17 cellular contexts compared by ENCODE assay signal in genomic region chr19:1085053-1085658, GRCh38. TPM values are rescaled to one million over a fixed set of nuclear protein-coding genes. Genes with fewer than 3 reads are reported as not detected.
DNase-seq lines count a peak whose midpoint lies in the region; ATAC-seq and TF ChIP-seq lines count a peak whose summit lies in the region.
"Had no signal": no experiment of that assay in that cellular context is flagged by ENCODE, and none has a peak within 500 bp of the region (broad histone marks: within the 10 kb centered on the region; RNA-seq: fewer than 3 reads in every experiment).

No MANE protein-coding gene starts in this region.

- DNase-seq in activated CD4-positive, alpha-beta T cell treated with anti-CD3 and anti-CD28 coated beads for 36 hours: no peak
- DNase-seq in activated CD4-positive, alpha-beta T cell treated with anti-CD3 and anti-CD28 coated beads for 48 hours: no peak
- DNase-seq in GM23338 (ENCODE audit: low spot score) (no peak), lower lobe of right lung (no peak)
- DNase-seq in activated T-helper 2 cell treated with anti-CD3 and anti-CD28 coated beads, Interferon-gamma antibody, Interleukin-2, Interleukin-4, amounts not matched to agents 10 μg/mL and 5 μg/mL and 100 μg/mL, durations not matched to agents 14 hours and 24 hours and 36 hours (ENCODE audit: low spot score): no peak
- no peak for DNase-seq in natural killer cell treated with Interleukin-12 subunit alpha and Interleukin-12 subunit beta and Interleukin-15 and Interleukin-18, amount 100 ng/mL, for 72 hours (ENCODE audit: low spot score)
- DNase-seq: ACHN; activated gamma-delta T cell treated with Interleukin-2 at 50 U/mL for 16 hours; COR-L47; effector CD4-positive, alpha-beta T cell; hypothalamus; NCI-H187; NCI-H510A had no signal

- H3K27me3 ChIP-seq in GM23338 (ENCODE audit: insufficient read depth): no peaks in the 10 kb centered on the region
- H3K27me3 ChIP-seq in lower lobe of right lung (ENCODE audit: low read depth): no peaks in the 10 kb centered on the region

- H3K79me2 ChIP-seq in GM23338 (replicated peaks; ENCODE audit: insufficient read depth): no peaks in the 10 kb centered on the region

- H4K20me1 ChIP-seq in GM23338 (replicated peaks; ENCODE audit: insufficient read depth): peaks cover 3% of the 10 kb centered on the region; the same call in 1 of the 2 replicates

- peaks cover 53% of the 10 kb centered on the region for H3K36me3 Mint-ChIP-seq in activated CD4-positive, alpha-beta T cell treated with anti-CD3 and anti-CD28 coated beads for 36 hours (ENCODE audit: low read depth)
- peaks cover 51% of the 10 kb centered on the region for H3K36me3 Mint-ChIP-seq in GM23338 (ENCODE audit: low read depth)
- peaks cover 66% of the 10 kb centered on the region for H3K36me3 Mint-ChIP-seq in activated T-helper 2 cell treated with anti-CD3 and anti-CD28 coated beads, Interferon-gamma antibody, Interleukin-2, Interleukin-4, amounts not matched to agents 10 μg/mL and 5 μg/mL and 100 μg/mL, durations not matched to agents 14 hours and 24 hours and 36 hours (ENCODE audit: low read depth)
- H3K36me3 Mint-ChIP-seq in natural killer cell treated with Interleukin-12 subunit alpha and Interleukin-12 subunit beta and Interleukin-15 and Interleukin-18, amount 100 ng/mL, for 72 hours: no peaks in the 10 kb centered on the region

- H3K36me3 ChIP-seq in GM23338 (ENCODE audit: insufficient read depth) (no peaks in the 10 kb centered on the region; the same call in 1 of the 2 replicates), lower lobe of right lung (peaks cover 89% of the 10 kb centered on the region)

- no peak overlapping the region for H3K4me2 ChIP-seq in GM23338

- no peak for TF ChIP-seq CTCF in GM23338 (conservative IDR thresholded peaks at IDR 0.05; ENCODE audit: low read depth in 2 of 2)
- no peak for TF ChIP-seq CTCF in lower lobe of right lung (IDR thresholded peaks at IDR 0.05)

- no peaks in the 10 kb centered on the region; the same call in 1 of the 2 replicates for H3K4me1 ChIP-seq in GM23338 (ENCODE audit: insufficient read depth)
- peaks cover 37% of the 10 kb centered on the region for H3K4me1 ChIP-seq in lower lobe of right lung

- POLR2A ChIA-PET in activated CD4-positive, alpha-beta T cell treated with anti-CD3 and anti-CD28 coated beads for 36 hours (lab: Charles Lee): interaction anchor here (0.6 to 1.1 kb wide), 3 partner anchors 10 to 46 kb away, joined by 3 to 7 read pairs (median 4); no protein-coding TSS in a partner anchor

- H2AFZ ChIP-seq in GM23338: no peak overlapping the region

- H3K4me3 Mint-ChIP-seq in activated CD4-positive, alpha-beta T cell treated with anti-CD3 and anti-CD28 coated beads for 36 hours: no peak overlapping the region
- H3K4me3 Mint-ChIP-seq in GM23338: no peak overlapping the region
- H3K4me3 Mint-ChIP-seq in activated T-helper 2 cell treated with anti-CD3 and anti-CD28 coated beads, Interferon-gamma antibody, Interleukin-2, Interleukin-4, amounts not matched to agents 10 μg/mL and 5 μg/mL and 100 μg/mL, durations not matched to agents 14 hours and 24 hours and 36 hours (ENCODE audit: low read depth): no peak overlapping the region
- no peak overlapping the region for H3K4me3 Mint-ChIP-seq in natural killer cell treated with Interleukin-12 subunit alpha and Interleukin-12 subunit beta and Interleukin-15 and Interleukin-18, amount 100 ng/mL, for 72 hours

- H3F3A ChIP-seq in GM23338 (replicated peaks; ENCODE audit: low read depth): peaks cover 34% of the 10 kb centered on the region; the same call in 1 of the 2 replicates

- ATAC-seq in activated CD4-positive, alpha-beta T cell treated with anti-CD3 and anti-CD28 coated beads for 36 hours: no peak
- no peak for ATAC-seq in GM23338
- ATAC-seq in natural killer cell treated with Interleukin-12 subunit alpha and Interleukin-12 subunit beta and Interleukin-15 and Interleukin-18, amount 100 ng/mL, for 72 hours: no peak
- no peak for ATAC-seq in GM18868 (IDR thresholded peaks at IDR 0.05; ENCODE audit: unreplicated experiment)
- no peak for ATAC-seq in lower lobe of right lung
- ATAC-seq in HG02610 (IDR thresholded peaks at IDR 0.05; ENCODE audit: unreplicated experiment): no peak
- ATAC-seq: left colon had no signal

- intact Hi-C loops in activated CD4-positive, alpha-beta T cell treated with anti-CD3 and anti-CD28 coated beads for 36 hours (cut with DNase I, micrococcal nuclease): no loop called here
- intact Hi-C loops in activated T-helper 2 cell treated with anti-CD3 and anti-CD28 coated beads, Interferon-gamma antibody, Interleukin-2, Interleukin-4, amounts not matched to agents 10 μg/mL and 5 μg/mL and 100 μg/mL, durations not matched to agents 14 hours and 24 hours and 36 hours (cut with micrococcal nuclease): loop anchor here (10.0 kb wide), 1 partner anchor 160 kb away; the partner anchor contains the start of gene ARID3A
- intact Hi-C loops in lower lobe of right lung (cut with DNase I): no loop called here

- no peaks in the 10 kb centered on the region for H3K9me2 ChIP-seq in GM23338 (ENCODE audit: insufficient read depth)

- peak overlapping the region; percentile 44 for H3K27ac Mint-ChIP-seq in activated CD4-positive, alpha-beta T cell treated with anti-CD3 and anti-CD28 coated beads for 36 hours
- H3K27ac Mint-ChIP-seq in GM23338: no peak overlapping the region
- H3K27ac Mint-ChIP-seq in activated T-helper 2 cell treated with anti-CD3 and anti-CD28 coated beads, Interferon-gamma antibody, Interleukin-2, Interleukin-4, amounts not matched to agents 10 μg/mL and 5 μg/mL and 100 μg/mL, durations not matched to agents 14 hours and 24 hours and 36 hours: peak overlapping the region; percentile 69
- peak overlapping the region; percentile 53 to 70 for H3K27ac Mint-ChIP-seq in natural killer cell treated with Interleukin-12 subunit alpha and Interleukin-12 subunit beta and Interleukin-15 and Interleukin-18, amount 100 ng/mL, for 72 hours
- H3K27ac Mint-ChIP-seq: progenitor cell of endocrine pancreas had no signal

- H3K27ac ChIP-seq in GM23338 (ENCODE audit: low read depth) (peak overlapping the region; percentile 74; the same call in 1 of the 2 replicates), lower lobe of right lung (no peak overlapping the region)

- H3K4me1 Mint-ChIP-seq in activated CD4-positive, alpha-beta T cell treated with anti-CD3 and anti-CD28 coated beads for 36 hours: peaks cover 60% of the 10 kb centered on the region
- no peaks in the 10 kb centered on the region for H3K4me1 Mint-ChIP-seq in GM23338
- H3K4me1 Mint-ChIP-seq in activated T-helper 2 cell treated with anti-CD3 and anti-CD28 coated beads, Interferon-gamma antibody, Interleukin-2, Interleukin-4, amounts not matched to agents 10 μg/mL and 5 μg/mL and 100 μg/mL, durations not matched to agents 14 hours and 24 hours and 36 hours (ENCODE audit: low read depth): peaks cover 15% of the 10 kb centered on the region
- peaks cover 15 to 22% of the 10 kb centered on the region in 2 donors for H3K4me1 Mint-ChIP-seq in natural killer cell treated with Interleukin-12 subunit alpha and Interleukin-12 subunit beta and Interleukin-15 and Interleukin-18, amount 100 ng/mL, for 72 hours (ENCODE audit: low read depth in 2 of 2)

- no peaks in the 10 kb centered on the region for H3K27me3 Mint-ChIP-seq in activated CD4-positive, alpha-beta T cell treated with anti-CD3 and anti-CD28 coated beads for 36 hours
- H3K27me3 Mint-ChIP-seq in GM23338 (ENCODE audit: insufficient read depth, low read depth, poor library complexity): peaks cover 20% of the 10 kb centered on the region
- no peaks in the 10 kb centered on the region for H3K27me3 Mint-ChIP-seq in activated T-helper 2 cell treated with anti-CD3 and anti-CD28 coated beads, Interferon-gamma antibody, Interleukin-2, Interleukin-4, amounts not matched to agents 10 μg/mL and 5 μg/mL and 100 μg/mL, durations not matched to agents 14 hours and 24 hours and 36 hours (ENCODE audit: low read depth)
- H3K27me3 Mint-ChIP-seq in natural killer cell treated with Interleukin-12 subunit alpha and Interleukin-12 subunit beta and Interleukin-15 and Interleukin-18, amount 100 ng/mL, for 72 hours: no peaks in the 10 kb centered on the region
- H3K27me3 Mint-ChIP-seq: progenitor cell of endocrine pancreas had no signal

- H3K9me3 Mint-ChIP-seq in activated CD4-positive, alpha-beta T cell treated with anti-CD3 and anti-CD28 coated beads for 36 hours (ENCODE audit: low read depth): no peaks in the 10 kb centered on the region
- H3K9me3 Mint-ChIP-seq in GM23338: no peaks in the 10 kb centered on the region; the same call in 2 of the 3 replicates
- no peaks in the 10 kb centered on the region for H3K9me3 Mint-ChIP-seq in activated T-helper 2 cell treated with anti-CD3 and anti-CD28 coated beads, Interferon-gamma antibody, Interleukin-2, Interleukin-4, amounts not matched to agents 10 μg/mL and 5 μg/mL and 100 μg/mL, durations not matched to agents 14 hours and 24 hours and 36 hours
- no peaks in the 10 kb centered on the region for H3K9me3 Mint-ChIP-seq in natural killer cell treated with Interleukin-12 subunit alpha and Interleukin-12 subunit beta and Interleukin-15 and Interleukin-18, amount 100 ng/mL, for 72 hours

- no peaks in the 10 kb centered on the region for H3K9me3 ChIP-seq in lower lobe of right lung

- CTCF ChIA-PET in activated CD4-positive, alpha-beta T cell treated with anti-CD3 and anti-CD28 coated beads for 36 hours (lab: Charles Lee): interaction anchor here (1.9 kb wide), 1 partner anchor 20 kb away, joined by 7 read pairs; no protein-coding TSS in a partner anchor

- H3K4me3 ChIP-seq in GM23338 (no peak overlapping the region), lower lobe of right lung (no peak overlapping the region)

RNA-seq across cellular contexts. Expression of gene POLR2E, which starts 10.0 kb away (rescaled TPM):
- total RNA-seq in activated CD4-positive, alpha-beta T cell treated with anti-CD3 and anti-CD28 coated beads for 36 hours: 100 to 1,000 TPM; 171 to 229 TPM
- 257 and 303 TPM in 2 replicates for total RNA-seq in GM23338 (2014; rRNA removed; shearing (Covaris generic))
- 254 and 286 TPM in 2 replicates for polyA plus RNA-seq in GM23338 (2016; fragmentation: Nextera tagmentation; extraction: Ambion mirVana)
- 260 and 272 TPM in 2 replicates for total RNA-seq in activated T-helper 2 cell treated with anti-CD3 and anti-CD28 coated beads, Interferon-gamma antibody, Interleukin-2, Interleukin-4, amounts not matched to agents 10 μg/mL and 5 μg/mL and 100 μg/mL, durations not matched to agents 14 hours and 24 hours and 36 hours
- 100 to 1,000 TPM; 168 to 241 TPM for total RNA-seq in natural killer cell treated with Interleukin-12 subunit alpha and Interleukin-12 subunit beta and Interleukin-15 and Interleukin-18, amount 100 ng/mL, for 72 hours
- total RNA-seq in lower lobe of right lung: 158 TPM

RNA-seq across cellular contexts. Expression of gene ARHGAP45, which starts 18.2 kb away (rescaled TPM):
- total RNA-seq in activated CD4-positive, alpha-beta T cell treated with anti-CD3 and anti-CD28 coated beads for 36 hours: 100 to 1,000 TPM; 107 to 137 TPM
- total RNA-seq in GM23338 (2014; rRNA removed; shearing (Covaris generic)): 56.0 and 71.8 TPM in 2 replicates
- polyA plus RNA-seq in GM23338 (2016; fragmentation: Nextera tagmentation; extraction: Ambion mirVana): 24.7 and 28.3 TPM in 2 replicates
- 158 TPM in 2 replicates for total RNA-seq in activated T-helper 2 cell treated with anti-CD3 and anti-CD28 coated beads, Interferon-gamma antibody, Interleukin-2, Interleukin-4, amounts not matched to agents 10 μg/mL and 5 μg/mL and 100 μg/mL, durations not matched to agents 14 hours and 24 hours and 36 hours
- total RNA-seq in natural killer cell treated with Interleukin-12 subunit alpha and Interleukin-12 subunit beta and Interleukin-15 and Interleukin-18, amount 100 ng/mL, for 72 hours: 100 to 1,000 TPM; 320 to 338 TPM
- total RNA-seq in lower lobe of right lung: 83.5 TPM

RNA-seq across cellular contexts. Expression of gene GPX4, which starts 18.6 kb away (rescaled TPM):
- 100 to 1,000 TPM; 192 to 218 TPM for total RNA-seq in activated CD4-positive, alpha-beta T cell treated with anti-CD3 and anti-CD28 coated beads for 36 hours
- total RNA-seq in GM23338 (2014; rRNA removed; shearing (Covaris generic)): 284 and 351 TPM in 2 replicates
- 543 and 573 TPM in 2 replicates for polyA plus RNA-seq in GM23338 (2016; fragmentation: Nextera tagmentation; extraction: Ambion mirVana)
- total RNA-seq in activated T-helper 2 cell treated with anti-CD3 and anti-CD28 coated beads, Interferon-gamma antibody, Interleukin-2, Interleukin-4, amounts not matched to agents 10 μg/mL and 5 μg/mL and 100 μg/mL, durations not matched to agents 14 hours and 24 hours and 36 hours: 257 TPM in 2 replicates
- 100 to 1,000 TPM in 1 of 2 donors, 10 to 100 TPM in 1; 86.4 to 174 TPM for total RNA-seq in natural killer cell treated with Interleukin-12 subunit alpha and Interleukin-12 subunit beta and Interleukin-15 and Interleukin-18, amount 100 ng/mL, for 72 hours
- 378 TPM for total RNA-seq in lower lobe of right lung

RNA-seq across cellular contexts. Expression of gene ABCA7, which starts 45.2 kb away (rescaled TPM):
- 10 to 100 TPM; 14.4 to 16.9 TPM for total RNA-seq in activated CD4-positive, alpha-beta T cell treated with anti-CD3 and anti-CD28 coated beads for 36 hours
- 18.1 and 22.2 TPM in 2 replicates for total RNA-seq in GM23338 (2014; rRNA removed; shearing (Covaris generic))
- 27.4 and 30.3 TPM in 2 replicates for polyA plus RNA-seq in GM23338 (2016; fragmentation: Nextera tagmentation; extraction: Ambion mirVana)
- 17.2 and 19.6 TPM in 2 replicates for total RNA-seq in activated T-helper 2 cell treated with anti-CD3 and anti-CD28 coated beads, Interferon-gamma antibody, Interleukin-2, Interleukin-4, amounts not matched to agents 10 μg/mL and 5 μg/mL and 100 μg/mL, durations not matched to agents 14 hours and 24 hours and 36 hours
- 10 to 100 TPM; 53.7 to 69.9 TPM for total RNA-seq in natural killer cell treated with Interleukin-12 subunit alpha and Interleukin-12 subunit beta and Interleukin-15 and Interleukin-18, amount 100 ng/mL, for 72 hours
- total RNA-seq in lower lobe of right lung: 53.3 TPM

RNA-seq across cellular contexts. Expression of gene CNN2, which starts 58.7 kb away (rescaled TPM):
- 100 to 1,000 TPM; 108 to 130 TPM for total RNA-seq in activated CD4-positive, alpha-beta T cell treated with anti-CD3 and anti-CD28 coated beads for 36 hours
- total RNA-seq in GM23338 (2014; rRNA removed; shearing (Covaris generic)): 392 and 426 TPM in 2 replicates
- polyA plus RNA-seq in GM23338 (2016; fragmentation: Nextera tagmentation; extraction: Ambion mirVana): 314 and 330 TPM in 2 replicates
- total RNA-seq in activated T-helper 2 cell treated with anti-CD3 and anti-CD28 coated beads, Interferon-gamma antibody, Interleukin-2, Interleukin-4, amounts not matched to agents 10 μg/mL and 5 μg/mL and 100 μg/mL, durations not matched to agents 14 hours and 24 hours and 36 hours: 160 and 163 TPM in 2 replicates
- 100 to 1,000 TPM; 119 to 141 TPM for total RNA-seq in natural killer cell treated with Interleukin-12 subunit alpha and Interleukin-12 subunit beta and Interleukin-15 and Interleukin-18, amount 100 ng/mL, for 72 hours
- total RNA-seq in lower lobe of right lung: 158 TPM
